ENCODE assay signal across 1 cellular context in the genomic region with DNA sequence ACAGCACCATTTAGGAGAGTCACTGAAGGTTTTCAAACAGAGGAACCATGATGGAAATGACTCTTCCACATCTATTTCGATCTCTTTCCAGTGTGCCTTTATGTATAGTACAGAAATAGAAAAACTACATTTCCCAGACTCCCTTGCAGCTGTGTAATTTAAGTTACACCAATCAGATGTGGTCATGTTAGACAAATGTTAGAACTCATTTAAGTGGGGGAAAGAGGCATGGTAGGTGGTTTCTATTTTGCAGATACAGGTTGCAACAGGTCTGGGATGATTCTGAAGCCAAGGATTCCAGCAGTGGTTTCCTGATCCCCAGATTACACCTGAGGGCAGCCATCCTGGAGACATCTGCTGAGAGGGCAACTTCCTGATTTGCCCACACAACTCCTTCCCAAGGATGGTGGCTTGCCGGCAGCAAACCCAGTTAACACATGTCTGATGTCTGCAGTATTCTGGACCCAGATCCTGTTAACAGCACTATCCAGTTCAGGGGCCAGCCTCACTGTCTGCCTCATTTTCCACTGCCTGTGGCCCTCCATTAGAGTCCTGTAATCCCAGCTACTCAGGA.
TF ChIP-seq lines count a peak whose summit lies in the region.

No MANE protein-coding gene starts in this region.

TF ChIP-seq in SK-N-SH, 30 proteins besides CTCF, POLR2A, EP300 and RAD21 (continued from another document):
- no peak for TF ChIP-seq GABPA (IDR thresholded peaks at IDR 0.05; ENCODE audit: low read depth)
- no peak for TF ChIP-seq TEAD4 (IDR thresholded peaks at IDR 0.05; ENCODE audit: borderline replicate concordance, insufficient read depth)
- no peak for TF ChIP-seq FOXJ3 (CRISPR knock-in tag; IDR thresholded peaks at IDR 0.05)
- no peak for TF ChIP-seq RXRA (IDR thresholded peaks at IDR 0.05; ENCODE audit: borderline replicate concordance, low read depth)
TF ChIP-seq in SK-N-SH: peak in this region for 0.
